ENCODE assay signal across 8 cellular contexts in genomic region chr20:63434599-63435378, GRCh38. TPM values are rescaled to one million over a fixed set of nuclear protein-coding genes. Genes with fewer than 3 reads are reported as not detected.
A peak's percentile ranks its signal among the peaks of the same experiment; 100 is the strongest.
DNase-seq lines count a peak whose midpoint lies in the region; ATAC-seq and TF ChIP-seq lines count a peak whose summit lies in the region.

No MANE protein-coding gene starts in this region.

- peaks cover 2% of the 10 kb centered on the region for H3K27me3 Mint-ChIP-seq in MCF 10A (ENCODE audit: insufficient read depth, unreplicated experiment)

- intact Hi-C loops in MCF 10A (cut with micrococcal nuclease), result no loop called here

- CTCF ChIA-PET in MCF 10A (lab: Yijun Ruan, JAX), result no interaction called here

- no peak overlapping the region for H3K27ac ChIP-seq in VCaP

- no peak for ATAC-seq in HG02588 (IDR thresholded peaks at IDR 0.05; ENCODE audit: unreplicated experiment)

- H3K36me3 Mint-ChIP-seq in MCF 10A (ENCODE audit: insufficient read depth, unreplicated experiment), result no peaks in the 10 kb centered on the region

- BruUV-seq in MCF 10A (replicated peaks; lab: Mats Ljungman, UMichigan), result no TSS peak

- no peak overlapping the region for H3K27ac Mint-ChIP-seq in MCF 10A (ENCODE audit: low read depth, unreplicated experiment)

- H3K9me3 Mint-ChIP-seq in MCF 10A (ENCODE audit: unreplicated experiment), result peaks cover 7% of the 10 kb centered on the region

- no peaks in the 10 kb centered on the region for H3K4me1 Mint-ChIP-seq in MCF 10A (ENCODE audit: insufficient read depth, unreplicated experiment)

- POLR2A ChIA-PET in MCF 10A (lab: Yijun Ruan, JAX), result interaction anchor here (0.6 to 0.7 kb wide), 3 partner anchors 10 to 590 kb away, joined by 3 read pairs; no protein-coding TSS in a partner anchor

- TF ChIP-seq CTCF in VCaP (conservative IDR thresholded peaks at IDR 0.05) (peak; percentile 89), MCF 10A (IDR thresholded peaks at IDR 0.05; ENCODE audit: unreplicated experiment) (peak; percentile 60)

- no peak overlapping the region for H3K4me3 Mint-ChIP-seq in MCF 10A (ENCODE audit: unreplicated experiment)

- DNase-seq in NCI-H510A treated with DMSO at 0.1 percent for 48 hours (lab: John Stamatoyannopoulos, UW) (peak; percentile 46), NCI-H510A (lab: John Stamatoyannopoulos, UW) (no peak), NCI-H1694 (lab: John Stamatoyannopoulos, UW) (peak; percentile 33), MCF 10A (ENCODE audit: unreplicated experiment) (peak; percentile 40), inferior parietal cortex (ENCODE audit: extremely low spot score) (peak; percentile 74)
- peak; percentile 79 to 83 for DNase-seq in stimulated activated CD4-positive, alpha-beta T cell treated with anti-CD3 and anti-CD28 coated beads, Interleukin-2, amount 100 ng/mL, for 24 hours

RNA-seq across cellular contexts. Expression of gene KCNQ2, which starts 37.7 kb away (rescaled TPM):
- not detected in 2 replicates for total RNA-seq in MCF 10A (2022)
